In the genomic region with DNA sequence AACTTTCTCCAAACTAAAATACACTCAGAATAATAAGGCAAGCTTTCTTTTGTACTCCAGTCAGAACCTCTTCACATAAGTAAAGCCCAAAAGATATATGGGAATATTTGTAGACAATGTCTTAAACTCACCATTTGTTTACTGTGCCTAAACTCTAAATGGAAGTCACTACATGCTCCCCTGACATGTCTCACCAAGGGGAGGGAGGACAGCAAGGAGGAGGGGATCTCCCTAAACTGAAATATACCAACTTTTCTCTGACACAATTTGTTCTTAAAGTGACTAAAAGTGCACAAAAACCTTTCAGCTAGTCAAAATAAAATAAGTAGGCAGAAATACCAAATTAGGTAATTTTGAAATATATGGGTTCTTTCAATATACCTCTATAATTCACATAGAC, we compare ENCODE assay signal across 1 cellular context.
TF ChIP-seq lines count a peak whose summit lies in the region.

No MANE protein-coding gene starts in this region.

TF ChIP-seq in SK-N-SH, 30 proteins besides CTCF, POLR2A, EP300 and RAD21 (continued from another document):
- TF ChIP-seq, protein P1, sequence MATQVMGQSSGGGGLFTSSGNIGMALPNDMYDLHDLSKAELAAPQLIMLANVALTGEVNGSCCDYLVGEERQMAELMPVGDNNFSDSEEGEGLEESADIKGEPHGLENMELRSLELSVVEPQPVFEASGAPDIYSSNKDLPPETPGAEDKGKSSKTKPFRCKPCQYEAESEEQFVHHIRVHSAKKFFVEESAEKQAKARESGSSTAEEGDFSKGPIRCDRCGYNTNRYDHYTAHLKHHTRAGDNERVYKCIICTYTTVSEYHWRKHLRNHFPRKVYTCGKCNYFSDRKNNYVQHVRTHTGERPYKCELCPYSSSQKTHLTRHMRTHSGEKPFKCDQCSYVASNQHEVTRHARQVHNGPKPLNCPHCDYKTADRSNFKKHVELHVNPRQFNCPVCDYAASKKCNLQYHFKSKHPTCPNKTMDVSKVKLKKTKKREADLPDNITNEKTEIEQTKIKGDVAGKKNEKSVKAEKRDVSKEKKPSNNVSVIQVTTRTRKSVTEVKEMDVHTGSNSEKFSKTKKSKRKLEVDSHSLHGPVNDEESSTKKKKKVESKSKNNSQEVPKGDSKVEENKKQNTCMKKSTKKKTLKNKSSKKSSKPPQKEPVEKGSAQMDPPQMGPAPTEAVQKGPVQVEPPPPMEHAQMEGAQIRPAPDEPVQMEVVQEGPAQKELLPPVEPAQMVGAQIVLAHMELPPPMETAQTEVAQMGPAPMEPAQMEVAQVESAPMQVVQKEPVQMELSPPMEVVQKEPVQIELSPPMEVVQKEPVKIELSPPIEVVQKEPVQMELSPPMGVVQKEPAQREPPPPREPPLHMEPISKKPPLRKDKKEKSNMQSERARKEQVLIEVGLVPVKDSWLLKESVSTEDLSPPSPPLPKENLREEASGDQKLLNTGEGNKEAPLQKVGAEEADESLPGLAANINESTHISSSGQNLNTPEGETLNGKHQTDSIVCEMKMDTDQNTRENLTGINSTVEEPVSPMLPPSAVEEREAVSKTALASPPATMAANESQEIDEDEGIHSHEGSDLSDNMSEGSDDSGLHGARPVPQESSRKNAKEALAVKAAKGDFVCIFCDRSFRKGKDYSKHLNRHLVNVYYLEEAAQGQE (IDR thresholded peaks at IDR 0.05; ENCODE audit: low read depth, low read length) = no peak
- TF ChIP-seq, protein P2, sequence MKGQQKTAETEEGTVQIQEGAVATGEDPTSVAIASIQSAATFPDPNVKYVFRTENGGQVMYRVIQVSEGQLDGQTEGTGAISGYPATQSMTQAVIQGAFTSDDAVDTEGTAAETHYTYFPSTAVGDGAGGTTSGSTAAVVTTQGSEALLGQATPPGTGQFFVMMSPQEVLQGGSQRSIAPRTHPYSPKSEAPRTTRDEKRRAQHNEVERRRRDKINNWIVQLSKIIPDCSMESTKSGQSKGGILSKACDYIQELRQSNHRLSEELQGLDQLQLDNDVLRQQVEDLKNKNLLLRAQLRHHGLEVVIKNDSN (IDR thresholded peaks at IDR 0.05; ENCODE audit: borderline replicate concordance, low read depth) = no peak
- TF ChIP-seq, protein P3, sequence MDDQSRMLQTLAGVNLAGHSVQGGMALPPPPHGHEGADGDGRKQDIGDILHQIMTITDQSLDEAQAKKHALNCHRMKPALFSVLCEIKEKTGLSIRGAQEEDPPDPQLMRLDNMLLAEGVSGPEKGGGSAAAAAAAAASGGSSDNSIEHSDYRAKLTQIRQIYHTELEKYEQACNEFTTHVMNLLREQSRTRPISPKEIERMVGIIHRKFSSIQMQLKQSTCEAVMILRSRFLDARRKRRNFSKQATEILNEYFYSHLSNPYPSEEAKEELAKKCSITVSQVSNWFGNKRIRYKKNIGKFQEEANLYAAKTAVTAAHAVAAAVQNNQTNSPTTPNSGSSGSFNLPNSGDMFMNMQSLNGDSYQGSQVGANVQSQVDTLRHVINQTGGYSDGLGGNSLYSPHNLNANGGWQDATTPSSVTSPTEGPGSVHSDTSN (IDR thresholded peaks at IDR 0.05) = no peak
- TF ChIP-seq RFX5 (IDR thresholded peaks at IDR 0.05; ENCODE audit: low read length) (no peak), NFIC (IDR thresholded peaks at IDR 0.05; ENCODE audit: borderline replicate concordance) (no peak)
